In genomic region chrX:9482837-9483236, GRCh38 we compare ENCODE assay signal across 17 cellular contexts.
"Had no signal": no experiment of that assay in that cellular context is flagged by ENCODE, and none has a peak within 500 bp of the region (broad histone marks: within the 10 kb centered on the region; RNA-seq: fewer than 3 reads in every experiment).

No MANE protein-coding gene starts in this region.

- H3K9me3 Mint-ChIP-seq: activated naive CD4-positive, alpha-beta T cell treated with anti-CD3 and anti-CD28 coated beads, Interleukin-2, amount 10 ng/mL, durations not matched to agents 7 days and 5 days; activated naive CD8-positive, alpha-beta T cell treated with anti-CD3 and anti-CD28 coated beads, Interleukin-2, amount 50 U/mL, for 24 hours had no signal

- H3K27ac Mint-ChIP-seq: activated naive CD4-positive, alpha-beta T cell treated with anti-CD3 and anti-CD28 coated beads, Interleukin-2, amount 10 ng/mL, durations not matched to agents 7 days and 5 days; activated naive CD8-positive, alpha-beta T cell treated with anti-CD3 and anti-CD28 coated beads, Interleukin-2, amount 50 U/mL, for 24 hours had no signal

- ATAC-seq: activated naive CD8-positive, alpha-beta T cell treated with anti-CD3 and anti-CD28 coated beads, Interleukin-2, amount 50 U/mL, for 24 hours; naive thymus-derived CD8-positive, alpha-beta T cell had no signal

- H3K27me3 Mint-ChIP-seq: activated naive CD4-positive, alpha-beta T cell treated with anti-CD3 and anti-CD28 coated beads, Interleukin-2, amount 10 ng/mL, durations not matched to agents 7 days and 5 days; activated naive CD8-positive, alpha-beta T cell treated with anti-CD3 and anti-CD28 coated beads, Interleukin-2, amount 50 U/mL, for 24 hours; naive thymus-derived CD8-positive, alpha-beta T cell had no signal

- H3K27me3 ChIP-seq: esophagus muscularis mucosa, stomach, suprapubic skin, tibial nerve had no signal

- H3K4me1 Mint-ChIP-seq: activated naive CD4-positive, alpha-beta T cell treated with anti-CD3 and anti-CD28 coated beads, Interleukin-2, amount 10 ng/mL, durations not matched to agents 7 days and 5 days had no signal

- H3K36me3 ChIP-seq: esophagus muscularis mucosa, left ventricle myocardium inferior, prostate gland, stomach, suprapubic skin, tibial nerve had no signal

- DNase-seq: activated naive CD4-positive, alpha-beta T cell treated with anti-CD3 and anti-CD28 coated beads, Interleukin-2, amount 10 ng/mL, durations not matched to agents 7 days and 5 days; activated naive CD8-positive, alpha-beta T cell treated with anti-CD3 and anti-CD28 coated beads, Interleukin-2, amount 50 U/mL, for 24 hours; activated T-cell treated with anti-CD3 and anti-CD28 coated beads, Interleukin-2, amount 50 U/mL, for 1 hour; cerebellar nuclear complex; hippocampal formation; left ventricle myocardium inferior; naive thymus-derived CD8-positive, alpha-beta T cell; stimulated activated CD4-positive, alpha-beta T cell treated with anti-CD3 and anti-CD28 coated beads, Interleukin-12 subunit alpha, Interleukin-12 subunit beta, amount 100 ng/mL, for 4 hours; stimulated activated CD4-positive, alpha-beta T cell treated with anti-CD3 and anti-CD28 coated beads, Interleukin-4, amount 100 ng/mL, for 4 hours; stomach; T-helper 9 cell had no signal

- H3K27ac ChIP-seq: coronary artery, esophagus muscularis mucosa, left ventricle myocardium inferior, prostate gland, stomach, suprapubic skin, tibial nerve had no signal

- H3K4me1 ChIP-seq: prostate gland, suprapubic skin, tibial nerve had no signal

- H3K4me3 Mint-ChIP-seq: activated naive CD4-positive, alpha-beta T cell treated with anti-CD3 and anti-CD28 coated beads, Interleukin-2, amount 10 ng/mL, durations not matched to agents 7 days and 5 days; activated naive CD8-positive, alpha-beta T cell treated with anti-CD3 and anti-CD28 coated beads, Interleukin-2, amount 50 U/mL, for 24 hours; mesothelial cell of epicardium had no signal

- H3K4me3 ChIP-seq: coronary artery, esophagus muscularis mucosa, left ventricle myocardium inferior, prostate gland, stomach, suprapubic skin, tibial nerve had no signal

- H3K9me3 ChIP-seq: esophagus muscularis mucosa, left ventricle myocardium inferior, prostate gland, stomach, suprapubic skin, tibial nerve had no signal
